21 cellular contexts compared by ENCODE assay signal in genomic region chr5:65981548-65981947, GRCh38. TPM values are rescaled to one million over a fixed set of nuclear protein-coding genes. Genes with fewer than 3 reads are reported as not detected.
DNase-seq lines count a peak whose midpoint lies in the region; ATAC-seq and TF ChIP-seq lines count a peak whose summit lies in the region.
"Had no signal": no experiment of that assay in that cellular context is flagged by ENCODE, and none has a peak within 500 bp of the region (broad histone marks: within the 10 kb centered on the region; RNA-seq: fewer than 3 reads in every experiment).

No MANE protein-coding gene starts in this region.

- no peak overlapping the region for H3K4me3 Mint-ChIP-seq in activated T-cell treated with anti-CD3 and anti-CD28 coated beads, Interleukin-2, amount 50 U/mL, for 4 hours
- H3K4me3 Mint-ChIP-seq in activated T-cell treated with anti-CD3 and anti-CD28 coated beads, Interleukin-2, amount 50 U/mL, for 24 hours = no peak overlapping the region
- H3K4me3 Mint-ChIP-seq in chondrocyte (ENCODE audit: unreplicated experiment) (no peak overlapping the region), nephron progenitor cell (no peak overlapping the region)
- H3K4me3 Mint-ChIP-seq in activated CD8-positive, alpha-beta memory T cell treated with anti-CD3 and anti-CD28 coated beads, Interleukin-2, amount 10 ng/mL, durations not matched to agents 7 days and 5 days = no peak overlapping the region
- H3K4me3 Mint-ChIP-seq: CD14-positive monocyte had no signal

- peak; percentile 23 to 46 for ATAC-seq in activated T-cell treated with anti-CD3 and anti-CD28 coated beads, Interleukin-2, amount 50 U/mL, for 4 hours
- ATAC-seq in HG02870 (IDR thresholded peaks at IDR 0.05; ENCODE audit: unreplicated experiment) = no peak
- no peak for ATAC-seq in activated CD8-positive, alpha-beta memory T cell treated with anti-CD3 and anti-CD28 coated beads, Interleukin-2, amount 10 ng/mL, durations not matched to agents 7 days and 5 days
- ATAC-seq: left lung, mucosa of descending colon, Right ventricle myocardium inferior had no signal

- TF ChIP-seq CTCF in chondrocyte (IDR thresholded peaks at IDR 0.05) = no peak
- TF ChIP-seq CTCF in nephron progenitor cell (IDR thresholded peaks at IDR 0.05) = no peak

- H3K27me3 Mint-ChIP-seq in activated T-cell treated with anti-CD3 and anti-CD28 coated beads, Interleukin-2, amount 50 U/mL, for 4 hours (ENCODE audit: low read depth) = no peaks in the 10 kb centered on the region
- H3K27me3 Mint-ChIP-seq in activated T-cell treated with anti-CD3 and anti-CD28 coated beads, Interleukin-2, amount 50 U/mL, for 24 hours = no peaks in the 10 kb centered on the region
- H3K27me3 Mint-ChIP-seq in chondrocyte (ENCODE audit: low read depth) (no peaks in the 10 kb centered on the region), nephron progenitor cell (ENCODE audit: low read depth, poor library complexity) (no peaks in the 10 kb centered on the region)
- H3K27me3 Mint-ChIP-seq in activated CD8-positive, alpha-beta memory T cell treated with anti-CD3 and anti-CD28 coated beads, Interleukin-2, amount 10 ng/mL, durations not matched to agents 7 days and 5 days = no peaks in the 10 kb centered on the region

- H3K9me3 Mint-ChIP-seq in activated T-cell treated with anti-CD3 and anti-CD28 coated beads, Interleukin-2, amount 50 U/mL, for 4 hours = no peaks in the 10 kb centered on the region
- H3K9me3 Mint-ChIP-seq in activated T-cell treated with anti-CD3 and anti-CD28 coated beads, Interleukin-2, amount 50 U/mL, for 24 hours = no peaks in the 10 kb centered on the region
- H3K9me3 Mint-ChIP-seq in chondrocyte (ENCODE audit: low read depth) (peaks cover 3% of the 10 kb centered on the region), nephron progenitor cell (peaks cover 32% of the 10 kb centered on the region)
- no peaks in the 10 kb centered on the region for H3K9me3 Mint-ChIP-seq in activated CD8-positive, alpha-beta memory T cell treated with anti-CD3 and anti-CD28 coated beads, Interleukin-2, amount 10 ng/mL, durations not matched to agents 7 days and 5 days (ENCODE audit: low read depth)

- no peak overlapping the region for H3K27ac Mint-ChIP-seq in activated T-cell treated with anti-CD3 and anti-CD28 coated beads, Interleukin-2, amount 50 U/mL, for 24 hours
- H3K27ac Mint-ChIP-seq in chondrocyte (ENCODE audit: unreplicated experiment) = peak overlapping the region; percentile 24
- peak overlapping the region; percentile 54 for H3K27ac Mint-ChIP-seq in nephron progenitor cell
- no peak overlapping the region for H3K27ac Mint-ChIP-seq in activated CD8-positive, alpha-beta memory T cell treated with anti-CD3 and anti-CD28 coated beads, Interleukin-2, amount 10 ng/mL, durations not matched to agents 7 days and 5 days

- CTCF ChIA-PET in activated CD8-positive, alpha-beta memory T cell treated with anti-CD3 and anti-CD28 coated beads, Interleukin-2, amount 10 ng/mL, durations not matched to agents 7 days and 5 days (lab: Charles Lee) = no interaction called here

- peaks cover 65% of the 10 kb centered on the region for H3K4me1 Mint-ChIP-seq in activated T-cell treated with anti-CD3 and anti-CD28 coated beads, Interleukin-2, amount 50 U/mL, for 4 hours (ENCODE audit: low read depth)
- peaks cover 62% of the 10 kb centered on the region for H3K4me1 Mint-ChIP-seq in activated T-cell treated with anti-CD3 and anti-CD28 coated beads, Interleukin-2, amount 50 U/mL, for 24 hours (ENCODE audit: low read depth)
- H3K4me1 Mint-ChIP-seq in chondrocyte (ENCODE audit: low read depth) = peaks cover 46% of the 10 kb centered on the region
- peaks cover 21% of the 10 kb centered on the region for H3K4me1 Mint-ChIP-seq in nephron progenitor cell
- peaks cover 10% of the 10 kb centered on the region for H3K4me1 Mint-ChIP-seq in activated CD8-positive, alpha-beta memory T cell treated with anti-CD3 and anti-CD28 coated beads, Interleukin-2, amount 10 ng/mL, durations not matched to agents 7 days and 5 days

- H3K36me3 Mint-ChIP-seq in activated T-cell treated with anti-CD3 and anti-CD28 coated beads, Interleukin-2, amount 50 U/mL, for 4 hours (ENCODE audit: insufficient read depth) = peaks cover 20% of the 10 kb centered on the region
- peaks cover 14% of the 10 kb centered on the region for H3K36me3 Mint-ChIP-seq in activated T-cell treated with anti-CD3 and anti-CD28 coated beads, Interleukin-2, amount 50 U/mL, for 24 hours (ENCODE audit: low read depth)
- H3K36me3 Mint-ChIP-seq in chondrocyte (ENCODE audit: low read depth) (no peaks in the 10 kb centered on the region), nephron progenitor cell (ENCODE audit: low read depth) (peaks cover 67% of the 10 kb centered on the region)
- H3K36me3 Mint-ChIP-seq in activated CD8-positive, alpha-beta memory T cell treated with anti-CD3 and anti-CD28 coated beads, Interleukin-2, amount 10 ng/mL, durations not matched to agents 7 days and 5 days = peaks cover 18% of the 10 kb centered on the region

- DNase-seq in activated T-cell treated with anti-CD3 and anti-CD28 coated beads, Interleukin-2, amount 50 U/mL, for 4 hours = no peak
- DNase-seq in activated T-cell treated with anti-CD3 and anti-CD28 coated beads, Interleukin-2, amount 50 U/mL, for 24 hours = no peak
- DNase-seq in NCI-H69 (lab: John Stamatoyannopoulos, UW) (peak; percentile 16), chondrocyte (ENCODE audit: low spot score) (no peak), nephron progenitor cell (no peak), NCI-H82 (lab: John Stamatoyannopoulos, UW) (no peak)
- DNase-seq in activated CD8-positive, alpha-beta memory T cell treated with anti-CD3 and anti-CD28 coated beads, Interleukin-2, amount 10 ng/mL, durations not matched to agents 7 days and 5 days = no peak
- DNase-seq: activated effector memory CD4-positive, alpha-beta T cell treated with Interleukin-2 at 50 U/mL for 16 hours; anterior cingulate cortex; effector CD8-positive, alpha-beta T cell; KBM-7; left lung; mucosa of descending colon; NCI-H2081; NCI-H446; occipital lobe; T-helper 1 cell; testis had no signal

RNA-seq across cellular contexts. Expression of gene ERBIN, which starts 55.2 kb away (rescaled TPM):
- total RNA-seq in activated T-cell treated with anti-CD3 and anti-CD28 coated beads, Interleukin-2, amount 50 U/mL, for 4 hours = 10 to 100 TPM; 27.6 to 33.3 (median 28.2) TPM
- total RNA-seq in chondrocyte = 58.6 to 64.3 TPM (median 63.8 TPM) in 3 replicates
- total RNA-seq in activated CD8-positive, alpha-beta memory T cell treated with anti-CD3 and anti-CD28 coated beads, Interleukin-2, amount 10 ng/mL, durations not matched to agents 7 days and 5 days = 10 to 100 TPM; 40.8 to 40.9 TPM

Comparison
In these comparisons a context has a peak if more than half of its experiments do, and no peak if none do; other contexts are left out.
1. ATAC-seq: peak in activated T-cell treated with anti-CD3 and anti-CD28 coated beads, Interleukin-2, amount 50 U/mL, for 4 hours (2 of 2); none in HG02870 (single experiment) and activated CD8-positive, alpha-beta memory T cell treated with anti-CD3 and anti-CD28 coated beads, Interleukin-2, amount 10 ng/mL, durations not matched to agents 7 days and 5 days (single experiment).
2. H3K27ac Mint-ChIP-seq: peak in chondrocyte (single experiment) and nephron progenitor cell (single experiment); none in activated T-cell treated with anti-CD3 and anti-CD28 coated beads, Interleukin-2, amount 50 U/mL, for 24 hours (single experiment) and activated CD8-positive, alpha-beta memory T cell treated with anti-CD3 and anti-CD28 coated beads, Interleukin-2, amount 10 ng/mL, durations not matched to agents 7 days and 5 days (single experiment).